16 cellular contexts compared by ENCODE assay signal in the genomic region with DNA sequence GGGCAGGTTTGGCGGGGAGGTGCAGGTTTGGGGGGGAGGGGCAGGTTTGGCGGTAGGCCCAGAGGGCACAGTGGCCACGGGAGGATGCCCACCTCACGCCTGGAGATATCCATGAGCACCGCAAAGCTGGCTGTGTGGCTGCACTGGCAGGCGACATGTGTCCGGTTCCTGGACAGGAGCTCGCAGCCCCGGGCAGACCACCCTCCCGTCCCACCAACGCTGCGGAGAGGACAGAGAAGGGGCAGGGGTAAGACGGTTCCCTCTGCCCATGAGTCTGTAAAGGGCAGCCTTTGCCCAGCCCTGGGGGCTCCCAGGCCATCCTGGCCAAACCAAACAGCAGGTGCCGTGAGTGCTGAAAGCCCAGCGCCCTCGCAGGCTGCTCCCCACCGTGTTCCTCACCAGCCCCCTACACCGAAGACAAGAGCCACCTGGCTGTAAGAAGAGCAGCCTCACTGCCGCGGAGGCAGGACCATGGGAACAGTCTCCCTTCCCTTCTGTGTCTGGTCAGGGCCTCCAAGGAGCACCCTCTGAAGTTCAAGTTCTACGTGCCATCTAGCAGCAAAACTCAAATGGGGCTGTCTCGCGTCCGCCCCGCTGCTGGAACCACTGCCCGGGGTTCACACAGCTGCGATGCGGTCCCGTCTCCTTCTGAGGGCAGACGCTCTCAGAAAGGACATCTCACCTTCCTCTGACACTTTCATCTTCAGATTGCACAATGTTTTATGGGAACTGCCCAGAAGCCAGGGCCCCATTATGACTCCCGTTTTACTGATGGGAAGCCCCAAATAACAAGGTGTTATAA. TPM values are rescaled to one million over a fixed set of nuclear protein-coding genes. Genes with fewer than 3 reads are reported as not detected.
DNase-seq lines count a peak whose midpoint lies in the region; ATAC-seq and TF ChIP-seq lines count a peak whose summit lies in the region.
"Had no signal": no experiment of that assay in that cellular context is flagged by ENCODE, and none has a peak within 500 bp of the region (broad histone marks: within the 10 kb centered on the region; RNA-seq: fewer than 3 reads in every experiment).

No MANE protein-coding gene starts in this region.

- no peak overlapping the region for H2BK5ac ChIP-seq in H9 (ENCODE audit: insufficient read length, low read length)

- H3K56ac ChIP-seq in H9 (ENCODE audit: insufficient read length, low read depth, low read length): no peak overlapping the region

- DNase-seq in H9 (no peak), SW480 (ENCODE audit: low spot score) (peak; percentile 13), left lobe of liver (ENCODE audit: low spot score) (no peak), progenitor cell of endocrine pancreas (ENCODE audit: low spot score, unreplicated experiment) (no peak), mesenteric fat pad (ENCODE audit: low spot score) (no peak), dermis blood vessel endothelial cell (no peak), SKM-1 treated with dmso at 0.1 percent for 144 hours (lab: John Stamatoyannopoulos, UW; ENCODE audit: unreplicated experiment) (no peak)
- DNase-seq in activated naive CD4-positive, alpha-beta T cell (lab: John Stamatoyannopoulos, UW): no peak
- DNase-seq: activated naive CD4-positive, alpha-beta T cell treated with anti-CD3 and anti-CD28 coated beads for 36 hours; NCI-H2029; NCI-H526 treated with DMSO at 0.1 percent for 48 hours; stimulated activated naive CD4-positive, alpha-beta T cell; T-helper 1 cell had no signal

- no peak for TF ChIP-seq CTCF in H9 (conservative IDR thresholded peaks at IDR 0.05)
- TF ChIP-seq CTCF in progenitor cell of endocrine pancreas (IDR thresholded peaks at IDR 0.05; ENCODE audit: unreplicated experiment): no peak

- H3K36me3 Mint-ChIP-seq in H9 (ENCODE audit: insufficient read depth in 1 of 3, low read depth in 3 of 3) (peaks cover 14 to 39% (median 28%) of the 10 kb centered on the region in 3 experiments), progenitor cell of endocrine pancreas (ENCODE audit: insufficient read depth) (peaks cover 24% of the 10 kb centered on the region)

- no peak overlapping the region for H3K9ac ChIP-seq in H9 (ENCODE audit: extremely low read depth, insufficient read length, low read length)

- no peaks in the 10 kb centered on the region for H3K27me3 ChIP-seq in H9 (ENCODE audit: insufficient read depth, low read length)

- no peak overlapping the region for H2BK12ac ChIP-seq in H9 (ENCODE audit: insufficient read length, low read depth, low read length)

- peak overlapping the region in 2 of 3 experiments; percentile 72 to 77; a peak in 4 of 7 replicates for H3K27ac Mint-ChIP-seq in H9
- H3K27ac Mint-ChIP-seq in progenitor cell of endocrine pancreas: peak overlapping the region; percentile 99
- H3K27ac Mint-ChIP-seq: activated naive CD4-positive, alpha-beta T cell treated with anti-CD3 and anti-CD28 coated beads for 36 hours had no signal

- peaks cover 4% of the 10 kb centered on the region for H3K23me2 ChIP-seq in H9 (ENCODE audit: insufficient read length, low read depth, low read length, poor library complexity, severe bottlenecking)

- no peaks in the 10 kb centered on the region for H3K9me3 ChIP-seq in H9 (ENCODE audit: control insufficient read depth, low read depth, low read length)
- H3K9me3 ChIP-seq: HAP-1 had no signal

- peaks cover 5 to 7% of the 10 kb centered on the region in 2 experiments; a peak in 2 of 5 replicates for H3K9me3 Mint-ChIP-seq in H9
- peaks cover 4% of the 10 kb centered on the region for H3K9me3 Mint-ChIP-seq in progenitor cell of endocrine pancreas (ENCODE audit: low read depth)

- no peak overlapping the region for H3K4me2 ChIP-seq in H9 (ENCODE audit: insufficient read depth, insufficient read length, low read length)

- H3K79me1 ChIP-seq in H9 (ENCODE audit: insufficient read depth, low read depth, low read length, poor library complexity, severe bottlenecking): no peaks in the 10 kb centered on the region

- no peak overlapping the region for H3K4ac ChIP-seq in H9 (ENCODE audit: low read depth, low read length)

- no peak overlapping the region for H4K91ac ChIP-seq in H9 (ENCODE audit: insufficient read length, low read depth, low read length)

- peaks cover 2% of the 10 kb centered on the region for H4K20me1 ChIP-seq in H9 (ENCODE audit: control insufficient read depth, insufficient read depth, insufficient read length)

- no peak overlapping the region for H3K27ac ChIP-seq in H9 (ENCODE audit: insufficient read length, low read depth, low read length)
- H3K27ac ChIP-seq: C4-2B, skin epidermis had no signal

- WGBS in H9 (ENCODE audit: extremely low coverage, insufficient read length, low lambda C conversion rate): no CpG with 5 or more reads among the region's 31 CpGs

- peak; percentile 2 for ATAC-seq in left lobe of liver

- no peak overlapping the region for H2BK20ac ChIP-seq in H9 (ENCODE audit: low read depth, low read length, poor library complexity, severe bottlenecking)

- H3K23ac ChIP-seq in H9 (ENCODE audit: insufficient read length, low read depth, low read length): no peak overlapping the region

- H3K4me1 Mint-ChIP-seq in H9 (peaks cover 42 to 47% of the 10 kb centered on the region in 2 experiments), progenitor cell of endocrine pancreas (ENCODE audit: low read depth) (peaks cover 40% of the 10 kb centered on the region)

- no peak overlapping the region for H2AFZ ChIP-seq in H9 (ENCODE audit: low read length)

- peaks cover 6% of the 10 kb centered on the region; the same call in 1 of the 2 replicates for H3K4me1 ChIP-seq in H9 (ENCODE audit: insufficient read depth, low read length)

- no peak overlapping the region for H2BK15ac ChIP-seq in H9 (ENCODE audit: low read depth, low read length)

- H3K4me3 Mint-ChIP-seq in H9 (peak overlapping the region; percentile 22 to 54; a peak in 3 of 5 replicates), progenitor cell of endocrine pancreas (ENCODE audit: low read depth) (peak overlapping the region; percentile 58)
- H3K4me3 Mint-ChIP-seq: activated naive CD4-positive, alpha-beta T cell treated with anti-CD3 and anti-CD28 coated beads for 36 hours had no signal

- no peak overlapping the region for H4K8ac ChIP-seq in H9 (replicated peaks; ENCODE audit: insufficient read length, low read depth, low read length)

- no peak overlapping the region for H3K18ac ChIP-seq in H9 (ENCODE audit: insufficient read length, low read depth, low read length)

- H3T11ph ChIP-seq in H9 (ENCODE audit: low read length): no peak overlapping the region

- H2BK120ac ChIP-seq in H9 (ENCODE audit: low read depth, low read length, poor library complexity, severe bottlenecking): no peak overlapping the region

- H2AK5ac ChIP-seq in H9 (ENCODE audit: insufficient read length, low read length): no peak overlapping the region

- H3K27me3 Mint-ChIP-seq in H9 (ENCODE audit: low read depth) (no peaks in the 10 kb centered on the region), progenitor cell of endocrine pancreas (no peaks in the 10 kb centered on the region)

- no peak overlapping the region for H4K5ac ChIP-seq in H9 (ENCODE audit: insufficient read length, low read depth, low read length)

- H3K14ac ChIP-seq in H9 (ENCODE audit: insufficient read depth, low read length): no peak overlapping the region; the same call in 1 of the 2 replicates

- H3K79me2 ChIP-seq in H9 (ENCODE audit: insufficient read depth, low read length): no peaks in the 10 kb centered on the region

RNA-seq across cellular contexts. Expression of a gene that starts 43.2 kb away (rescaled TPM):
- total RNA-seq in H9 (2021) (82.5 and 86.3 TPM in 2 replicates), left lobe of liver (23.6 TPM), progenitor cell of endocrine pancreas (71.8 and 72.5 TPM in 2 replicates), mesenteric fat pad (30.7 TPM), dermis blood vessel endothelial cell (29.3 and 35.1 TPM in 2 replicates)
